ENCODE assay signal across 26 cellular contexts in the genomic region with DNA sequence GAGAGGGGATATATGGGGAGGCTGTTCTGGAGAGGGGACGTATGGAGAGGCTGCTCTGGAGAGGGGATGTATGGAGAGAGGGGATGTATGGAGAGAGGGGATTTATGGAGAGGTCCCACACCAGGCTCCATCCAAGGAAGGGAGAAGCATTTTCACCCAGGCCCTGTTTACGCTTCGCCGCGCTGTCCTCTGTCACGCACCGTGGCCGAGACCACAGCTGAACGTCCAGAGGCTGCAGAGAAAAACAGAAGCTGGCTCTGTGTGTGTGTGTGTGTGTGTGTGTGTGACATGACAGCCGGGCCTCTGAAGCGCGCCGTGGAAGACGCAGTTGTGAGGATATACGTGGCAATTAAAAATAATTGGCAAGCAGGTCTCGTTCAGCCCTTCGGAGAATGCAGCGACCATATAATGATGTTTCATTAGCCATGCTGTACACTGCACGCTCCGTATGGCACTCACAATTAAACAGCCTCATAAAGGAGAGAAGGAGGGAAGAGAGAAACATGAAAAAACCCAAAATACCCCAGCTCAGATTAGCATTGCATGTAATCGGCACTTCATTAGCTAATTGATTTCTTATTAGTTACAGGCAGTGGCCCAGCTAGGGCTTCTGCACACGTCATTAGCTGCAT.
DNase-seq lines count a peak whose midpoint lies in the region; ATAC-seq, FAIRE-seq and TF ChIP-seq lines count a peak whose summit lies in the region.
"Had no signal": no experiment of that assay in that cellular context is flagged by ENCODE, and none has a peak within 500 bp of the region (broad histone marks: within the 10 kb centered on the region; RNA-seq: fewer than 3 reads in every experiment).

No MANE protein-coding gene starts in this region.

- H3K4me1 ChIP-seq in H1 (replicated peaks in 1 of 4; ENCODE audit: control insufficient read depth in 3 of 4, insufficient read depth in 4 of 4, low read length in 3 of 4) (no peaks in the 10 kb centered on the region), lung (ENCODE audit: control insufficient read depth in 2 of 2, insufficient read depth in 2 of 2, low read length in 2 of 2) (no peaks in the 10 kb centered on the region)
- H3K4me1 ChIP-seq: BLaER1, HAP-1 had no signal

- no peak overlapping the region for H2BK20ac ChIP-seq in H1 (ENCODE audit: low read length)

- H3K56ac ChIP-seq in H1 (replicated peaks; ENCODE audit: insufficient read length, low read depth, low read length): no peak overlapping the region

- CTCF ChIA-PET in H1 (lab: Charles Lee; ENCODE audit: partially characterized antibody): no interaction called here

- no peak overlapping the region for H4K5ac ChIP-seq in H1 (ENCODE audit: insufficient read length, low read depth, low read length)

- H3K79me1 ChIP-seq in H1 (ENCODE audit: low read depth, low read length): no peaks in the 10 kb centered on the region

- H3K18ac ChIP-seq in H1 (ENCODE audit: extremely low read depth, low read length): no peak overlapping the region

- H2BK5ac ChIP-seq in H1 (ENCODE audit: low read depth, low read length): no peak overlapping the region

- no peak overlapping the region for H4K91ac ChIP-seq in H1 (replicated peaks; ENCODE audit: insufficient read length, low read length)

- no peak overlapping the region for H2AFZ ChIP-seq in H1 (ENCODE audit: low read length)
- H2AFZ ChIP-seq: GM23248 had no signal

- H2BK12ac ChIP-seq in H1 (ENCODE audit: low read depth, low read length): no peak overlapping the region

- no peak overlapping the region for H3K4me2 ChIP-seq in H1 (ENCODE audit: insufficient read depth in 1 of 2, low read depth in 2 of 2, low read length in 2 of 2)
- H3K4me2 ChIP-seq: BLaER1, SK-N-SH had no signal

- DNase-seq in EH (ENCODE audit: low read depth) (peak; percentile 16), H1 (ENCODE audit: low read depth in 1 of 2, low spot score in 2 of 2) (peak in 1 of 2 experiments; percentile 37), lung (ENCODE audit: low spot score) (peak; percentile 11), retina (peak; percentile 91), GOT3 (lab: John Stamatoyannopoulos, UW) (no peak), NCI-H69 (lab: John Stamatoyannopoulos, UW) (no peak)
- no peak for DNase-seq in activated CD8-positive, alpha-beta memory T cell treated with anti-CD3 and anti-CD28 coated beads, Interleukin-2, amount 50 U/mL, for 48 hours
- DNase-seq: CD4-positive, CD25-positive, alpha-beta regulatory T cell; DMS153; DND-41; GM23248; KBM-7; MV-4-11; NCI-H1417 treated with DMSO at 0.1 percent for 48 hours; NCI-H1694 treated with DMSO at 0.1 percent for 48 hours; NCI-H2171 treated with DMSO at 0.1 percent for 48 hours; NCI-H345; NCI-H510A treated with DMSO at 0.1 percent for 48 hours; NCI-H748 treated with DMSO at 0.1 percent for 48 hours; NK-92 treated with Interleukin-12 subunit alpha and Interleukin-12 subunit beta, amount 100 ng/mL, for 24 hours; PC-3; SK-N-SH had no signal

- H2BK15ac ChIP-seq in H1 (ENCODE audit: low read length): no peak overlapping the region; the same call in 1 of the 2 replicates

- WGBS in H1 (ENCODE audit: extremely low coverage in 1 of 2, insufficient coverage in 1 of 2, insufficient read length in 1 of 2, insufficient replicate concordance in 2 of 2, low coverage in 1 of 2, low lambda C conversion rate in 2 of 2, missing lambda C conversion rate in 1 of 2), 2 experiments: 87% methylated on average over 22 of the region's 22 CpGs; no CpG with 5 or more reads in 1 of the 2 experiments
- WGBS in lung, 2 donors: 80 to 85% methylated on average over 18 to 22 of the region's 22 CpGs

- no peaks in the 10 kb centered on the region for H3K27me3 ChIP-seq in H1 (replicated peaks in 1 of 4; ENCODE audit: control insufficient read depth in 3 of 4, extremely low read depth in 1 of 4, insufficient read depth in 3 of 4, low read length in 3 of 4)
- H3K27me3 ChIP-seq in lung (ENCODE audit: control insufficient read depth, insufficient read depth): no peaks in the 10 kb centered on the region
- H3K27me3 ChIP-seq: BLaER1 had no signal

- TF ChIP-seq CTCF in H1 (IDR thresholded peaks at IDR 0.05; ENCODE audit: control extremely low read depth in 1 of 3, insufficient read depth in 1 of 3, low read depth in 1 of 3, low read length in 3 of 3) (no peak), lung (IDR thresholded peaks at IDR 0.05; ENCODE audit: control extremely low read depth, extremely low read depth) (no peak)

- H3K27ac ChIP-seq in H1 (ENCODE audit: low read depth, low read length) (no peak overlapping the region), lung (ENCODE audit: low read depth in 1 of 2, low read length in 1 of 2) (no peak overlapping the region)
- H3K27ac ChIP-seq: BLaER1, GM23248 had no signal

- ATAC-seq in lung (ENCODE audit: insufficient read depth, low FRiP score): no peak
- ATAC-seq: PC-3 had no signal

- FAIRE-seq in H1 (lab: Jason Lieb, UNC): no peak
- FAIRE-seq: A204.1, GM19239 had no signal

- H3K4ac ChIP-seq in H1 (replicated peaks; ENCODE audit: insufficient read length, low read depth, low read length): no peak overlapping the region

- H2AK5ac ChIP-seq in H1 (ENCODE audit: low read depth, low read length): no peak overlapping the region

- no peak overlapping the region for H3K14ac ChIP-seq in H1 (ENCODE audit: insufficient read length)

- H3K4me3 ChIP-seq in H1 (ENCODE audit: extremely low read depth in 1 of 4, insufficient read depth in 2 of 4, low read depth in 3 of 4, low read length in 4 of 4) (no peak overlapping the region), lung (no peak overlapping the region)
- H3K4me3 ChIP-seq: BLaER1, GM23248, HAP-1 had no signal

- H3K36me3 ChIP-seq in H1 (ENCODE audit: control insufficient read depth in 2 of 4, insufficient read depth in 4 of 4, low read length in 3 of 4): no peaks in the 10 kb centered on the region
- no peaks in the 10 kb centered on the region for H3K36me3 ChIP-seq in lung (ENCODE audit: control insufficient read depth in 2 of 2, insufficient read depth in 2 of 2, low read length in 2 of 2)
- H3K36me3 ChIP-seq: BLaER1, HAP-1 had no signal

- TF ChIP-seq POLR2A in H1 (IDR thresholded peaks at IDR 0.05; ENCODE audit: control extremely low read depth in 1 of 2, low read depth in 2 of 2, low read length in 2 of 2): no peak

- 0 out of 2 replicates have a peak overlapping the region, but pooled peaks have one; percentile 16 for H4K8ac ChIP-seq in H1 (ENCODE audit: extremely low read depth, insufficient read depth, low read length)

- no peak overlapping the region for H2BK120ac ChIP-seq in H1 (replicated peaks; ENCODE audit: low read depth, low read length)

- TF ChIP-seq RAD21 in H1 (IDR thresholded peaks at IDR 0.05 in 1 of 2, conservative IDR thresholded peaks at IDR 0.05 in 1 of 2; ENCODE audit: low read depth in 2 of 2, low read length in 2 of 2): no peak

- no peak overlapping the region for H3K9ac ChIP-seq in H1 (replicated peaks in 1 of 4; ENCODE audit: extremely low read depth in 1 of 4, low read depth in 3 of 4, low read length in 3 of 4)
- H3K9ac ChIP-seq: BLaER1, GM23248, SK-N-SH had no signal

- no peak overlapping the region for H3K23ac ChIP-seq in H1 (ENCODE audit: insufficient read length)

- H3K9me3 ChIP-seq in H1 (ENCODE audit: insufficient read depth in 2 of 2, low read depth in 1 of 2, low read length in 1 of 2): no peaks in the 10 kb centered on the region
- peaks cover 0 to 2% of the 10 kb centered on the region in 2 donors for H3K9me3 ChIP-seq in lung (ENCODE audit: control insufficient read depth in 2 of 2, insufficient read depth in 1 of 2, low read length in 1 of 2)
- H3K9me3 ChIP-seq: BLaER1, HAP-1, SK-N-SH had no signal

- no peaks in the 10 kb centered on the region for H4K20me1 ChIP-seq in H1 (replicated peaks in 1 of 2; ENCODE audit: control insufficient read depth in 1 of 2, insufficient read depth in 2 of 2, low read length in 2 of 2)
- H4K20me1 ChIP-seq: BLaER1 had no signal

- H3K23me2 ChIP-seq in H1 (ENCODE audit: low read depth, low read length): peaks cover 6% of the 10 kb centered on the region; the same call in 1 of the 2 replicates

- POLR2A ChIA-PET in H1 (lab: Charles Lee; ENCODE audit: partially characterized antibody): no interaction called here

- no peaks in the 10 kb centered on the region for H3K79me2 ChIP-seq in H1 (ENCODE audit: control insufficient read depth in 1 of 2, insufficient read depth in 2 of 2, low read length in 2 of 2)

- no peak for TF ChIP-seq EP300 in H1 (IDR thresholded peaks at IDR 0.05; ENCODE audit: borderline replicate concordance in 1 of 2, low read depth in 2 of 2, low read length in 2 of 2)

TF ChIP-seq in H1, 55 proteins besides CTCF, POLR2A, EP300 and RAD21 (continues in another document):
- TF ChIP-seq NRF1 (IDR thresholded peaks at IDR 0.05; ENCODE audit: low read depth, low read length): no peak
- TF ChIP-seq POLR2AphosphoS5 (IDR thresholded peaks at IDR 0.05; ENCODE audit: low read depth, low read length): no peak
- TF ChIP-seq, protein P1, sequence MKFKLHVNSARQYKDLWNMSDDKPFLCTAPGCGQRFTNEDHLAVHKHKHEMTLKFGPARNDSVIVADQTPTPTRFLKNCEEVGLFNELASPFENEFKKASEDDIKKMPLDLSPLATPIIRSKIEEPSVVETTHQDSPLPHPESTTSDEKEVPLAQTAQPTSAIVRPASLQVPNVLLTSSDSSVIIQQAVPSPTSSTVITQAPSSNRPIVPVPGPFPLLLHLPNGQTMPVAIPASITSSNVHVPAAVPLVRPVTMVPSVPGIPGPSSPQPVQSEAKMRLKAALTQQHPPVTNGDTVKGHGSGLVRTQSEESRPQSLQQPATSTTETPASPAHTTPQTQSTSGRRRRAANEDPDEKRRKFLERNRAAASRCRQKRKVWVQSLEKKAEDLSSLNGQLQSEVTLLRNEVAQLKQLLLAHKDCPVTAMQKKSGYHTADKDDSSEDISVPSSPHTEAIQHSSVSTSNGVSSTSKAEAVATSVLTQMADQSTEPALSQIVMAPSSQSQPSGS (IDR thresholded peaks at IDR 0.05; ENCODE audit: low read length): no peak
- no peak for TF ChIP-seq ZNF274 (IDR thresholded peaks at IDR 0.05; ENCODE audit: borderline replicate concordance, extremely low read depth, low read length)
- TF ChIP-seq ASH2L (IDR thresholded peaks at IDR 0.05; ENCODE audit: low read length): no peak
- no peak for TF ChIP-seq CREB1 (IDR thresholded peaks at IDR 0.05)
- no peak for TF ChIP-seq BACH1 (IDR thresholded peaks at IDR 0.05; ENCODE audit: low read length)
- TF ChIP-seq, protein P2, sequence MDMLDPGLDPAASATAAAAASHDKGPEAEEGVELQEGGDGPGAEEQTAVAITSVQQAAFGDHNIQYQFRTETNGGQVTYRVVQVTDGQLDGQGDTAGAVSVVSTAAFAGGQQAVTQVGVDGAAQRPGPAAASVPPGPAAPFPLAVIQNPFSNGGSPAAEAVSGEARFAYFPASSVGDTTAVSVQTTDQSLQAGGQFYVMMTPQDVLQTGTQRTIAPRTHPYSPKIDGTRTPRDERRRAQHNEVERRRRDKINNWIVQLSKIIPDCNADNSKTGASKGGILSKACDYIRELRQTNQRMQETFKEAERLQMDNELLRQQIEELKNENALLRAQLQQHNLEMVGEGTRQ (IDR thresholded peaks at IDR 0.05; ENCODE audit: low read length): no peak
- TF ChIP-seq EGR1 (IDR thresholded peaks at IDR 0.05; ENCODE audit: borderline replicate concordance, low read depth, low read length): no peak
- no peak for TF ChIP-seq GABPA (IDR thresholded peaks at IDR 0.05; ENCODE audit: borderline replicate concordance, insufficient read depth, low read length)

Comparison
In these comparisons a context has a peak if more than half of its experiments do, and no peak if none do; other contexts are left out.
1. DNase-seq: peak in EH (single experiment), lung (single experiment) and retina (single experiment); none in GOT3 (single experiment), activated CD8-positive, alpha-beta memory T cell treated with anti-CD3 and anti-CD28 coated beads, Interleukin-2, amount 50 U/mL, for 48 hours (single experiment) and NCI-H69 (single experiment).